Comparison of ENCODE assay signal across 11 cellular contexts in the genomic region with DNA sequence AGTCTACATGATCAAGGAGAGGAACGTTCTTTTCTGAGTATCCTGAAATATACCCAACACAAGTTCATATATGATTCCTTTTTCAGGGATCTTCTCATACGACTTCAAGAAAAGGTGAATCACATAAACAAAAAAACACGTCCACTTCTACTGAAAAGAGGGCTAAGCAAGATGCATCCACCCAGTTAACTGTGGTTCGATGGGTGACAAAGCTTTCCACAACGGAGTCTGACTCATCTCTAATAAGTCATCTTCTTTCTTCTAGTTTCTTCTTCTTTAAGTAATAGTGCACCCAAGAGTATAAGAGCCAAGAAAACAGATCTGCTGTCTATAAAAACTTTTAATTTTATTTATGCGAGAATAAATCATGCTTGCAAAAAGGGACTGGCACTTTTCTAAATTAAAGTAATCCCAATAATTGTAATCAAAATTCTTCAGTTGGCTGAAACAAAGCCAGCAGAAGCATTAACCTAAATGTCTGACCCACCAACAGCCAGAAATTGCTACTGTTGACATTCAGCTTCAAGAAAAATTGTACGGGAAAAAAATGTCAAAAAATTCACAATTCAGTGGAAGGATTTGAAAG.
DNase-seq lines count a peak whose midpoint lies in the region; ATAC-seq and TF ChIP-seq lines count a peak whose summit lies in the region.
"Had no signal": no experiment of that assay in that cellular context is flagged by ENCODE, and none has a peak within 500 bp of the region (broad histone marks: within the 10 kb centered on the region; RNA-seq: fewer than 3 reads in every experiment).

No MANE protein-coding gene starts in this region.

- H3F3A ChIP-seq in GM23338 (replicated peaks; ENCODE audit: low read depth) = no peaks in the 10 kb centered on the region

- DNase-seq in AG10803 (ENCODE audit: low read depth) = peak; percentile 25
- DNase-seq in GM23338 (ENCODE audit: low spot score) = no peak
- DNase-seq in T-helper 2 cell treated with Interferon-gamma antibody and Interleukin-4, amounts not matched to agents 5 μg/mL and 100 μg/mL, for 36 hours (ENCODE audit: low spot score) = peak; percentile 32
- peak; percentile 28 for DNase-seq in fibroblast of pulmonary artery (ENCODE audit: low read depth)
- DNase-seq in putamen (ENCODE audit: low spot score) = no peak
- DNase-seq in NCI-H2029 treated with DMSO at 0.1 percent for 48 hours (lab: John Stamatoyannopoulos, UW) = no peak
- no peak for DNase-seq in aorta
- DNase-seq in activated effector memory CD4-positive, alpha-beta T cell treated with anti-CD3 and anti-CD28 coated beads, Interleukin-2, amount 50 U/mL, for 16 hours = no peak
- DNase-seq: Caco-2, dermis blood vessel endothelial cell had no signal

- no peak overlapping the region for H2AFZ ChIP-seq in GM23338

- intact Hi-C loops in aorta (cut with DNase I) = no loop called here

- H3K4me2 ChIP-seq in GM23338 = no peak overlapping the region

- no peaks in the 10 kb centered on the region for H3K36me3 ChIP-seq in GM23338 (ENCODE audit: insufficient read depth)
- H3K36me3 ChIP-seq in aorta (ENCODE audit: control insufficient read depth in 1 of 2, insufficient read depth in 2 of 2, low read length in 1 of 2) = no peaks in the 10 kb centered on the region
- H3K36me3 ChIP-seq: neutrophil had no signal

- H3K27me3 Mint-ChIP-seq in GM23338 (ENCODE audit: insufficient read depth, low read depth, poor library complexity) = no peaks in the 10 kb centered on the region
- no peaks in the 10 kb centered on the region for H3K27me3 Mint-ChIP-seq in T-helper 2 cell treated with Interferon-gamma antibody and Interleukin-4, amounts not matched to agents 5 μg/mL and 100 μg/mL, for 36 hours (ENCODE audit: low read depth)

- H3K4me1 Mint-ChIP-seq in GM23338 = peaks cover 33% of the 10 kb centered on the region
- peaks cover 10% of the 10 kb centered on the region for H3K4me1 Mint-ChIP-seq in T-helper 2 cell treated with Interferon-gamma antibody and Interleukin-4, amounts not matched to agents 5 μg/mL and 100 μg/mL, for 36 hours (ENCODE audit: low read depth)

- H4K20me1 ChIP-seq in GM23338 (replicated peaks; ENCODE audit: insufficient read depth) = no peaks in the 10 kb centered on the region

- H3K27ac Mint-ChIP-seq in GM23338 = peak overlapping the region; percentile 33; the same call in 1 of the 2 replicates
- H3K27ac Mint-ChIP-seq in T-helper 2 cell treated with Interferon-gamma antibody and Interleukin-4, amounts not matched to agents 5 μg/mL and 100 μg/mL, for 36 hours = peak overlapping the region; percentile 36

- H3K36me3 Mint-ChIP-seq in GM23338 (ENCODE audit: low read depth) = no peaks in the 10 kb centered on the region
- peaks cover 1% of the 10 kb centered on the region for H3K36me3 Mint-ChIP-seq in T-helper 2 cell treated with Interferon-gamma antibody and Interleukin-4, amounts not matched to agents 5 μg/mL and 100 μg/mL, for 36 hours (ENCODE audit: low read depth)

- 0 out of 2 replicates have a peak, but pooled peaks cover 11% of the 10 kb centered on the region for H3K9me2 ChIP-seq in GM23338 (ENCODE audit: insufficient read depth)

- H3K27me3 ChIP-seq in GM23338 (ENCODE audit: insufficient read depth) (no peaks in the 10 kb centered on the region), aorta (ENCODE audit: control insufficient read depth in 1 of 2, insufficient read depth in 2 of 2, low read length in 1 of 2) (no peaks in the 10 kb centered on the region)
- H3K27me3 ChIP-seq: neutrophil had no signal

- no peak overlapping the region for H3K4me3 Mint-ChIP-seq in GM23338
- H3K4me3 Mint-ChIP-seq in T-helper 2 cell treated with Interferon-gamma antibody and Interleukin-4, amounts not matched to agents 5 μg/mL and 100 μg/mL, for 36 hours = no peak overlapping the region

- H3K27ac ChIP-seq in GM23338 (ENCODE audit: low read depth) (no peak overlapping the region), aorta (ENCODE audit: low read depth in 1 of 2, low read length in 2 of 2) (no peak overlapping the region)
- H3K27ac ChIP-seq: neutrophil had no signal

- H3K9me3 ChIP-seq in aorta (ENCODE audit: control insufficient read depth, low read length) = no peaks in the 10 kb centered on the region
- H3K9me3 ChIP-seq: Caco-2, neutrophil had no signal

- WGBS in aorta, 2 donors = 92 to 94% methylated on average over 7 of the region's 7 CpGs

- no peak for ATAC-seq in GM23338
- ATAC-seq in aorta (ENCODE audit: low FRiP score) = no peak

- H3K9me3 Mint-ChIP-seq in GM23338 = no peaks in the 10 kb centered on the region
- H3K9me3 Mint-ChIP-seq in T-helper 2 cell treated with Interferon-gamma antibody and Interleukin-4, amounts not matched to agents 5 μg/mL and 100 μg/mL, for 36 hours = no peaks in the 10 kb centered on the region

- no peaks in the 10 kb centered on the region for H3K4me1 ChIP-seq in GM23338 (ENCODE audit: insufficient read depth)
- H3K4me1 ChIP-seq in aorta (ENCODE audit: control insufficient read depth in 1 of 2, insufficient read depth in 2 of 2, low read length in 2 of 2) = peaks cover 0 to 4% of the 10 kb centered on the region in 2 donors
- H3K4me1 ChIP-seq: Caco-2 had no signal

- no peak for TF ChIP-seq CTCF in AG10803 (conservative IDR thresholded peaks at IDR 0.05; ENCODE audit: low read length)
- no peak for TF ChIP-seq CTCF in GM23338 (conservative IDR thresholded peaks at IDR 0.05; ENCODE audit: low read depth in 2 of 2)
- no peak for TF ChIP-seq CTCF in fibroblast of pulmonary artery (IDR thresholded peaks at IDR 0.05; ENCODE audit: low read length, missing control alignments)

- H3K4me3 ChIP-seq in AG10803 (ENCODE audit: low read length) (no peak overlapping the region), GM23338 (no peak overlapping the region), fibroblast of pulmonary artery (replicated peaks; ENCODE audit: low read depth, low read length) (no peak overlapping the region), aorta (ENCODE audit: low read length in 2 of 2) (no peak overlapping the region)

- H3K79me2 ChIP-seq in GM23338 (replicated peaks; ENCODE audit: insufficient read depth) = no peaks in the 10 kb centered on the region

TF ChIP-seq in GM23338, 12 proteins besides CTCF, POLR2A, EP300 and RAD21 (continues in another document):
- TF ChIP-seq, protein P1, sequence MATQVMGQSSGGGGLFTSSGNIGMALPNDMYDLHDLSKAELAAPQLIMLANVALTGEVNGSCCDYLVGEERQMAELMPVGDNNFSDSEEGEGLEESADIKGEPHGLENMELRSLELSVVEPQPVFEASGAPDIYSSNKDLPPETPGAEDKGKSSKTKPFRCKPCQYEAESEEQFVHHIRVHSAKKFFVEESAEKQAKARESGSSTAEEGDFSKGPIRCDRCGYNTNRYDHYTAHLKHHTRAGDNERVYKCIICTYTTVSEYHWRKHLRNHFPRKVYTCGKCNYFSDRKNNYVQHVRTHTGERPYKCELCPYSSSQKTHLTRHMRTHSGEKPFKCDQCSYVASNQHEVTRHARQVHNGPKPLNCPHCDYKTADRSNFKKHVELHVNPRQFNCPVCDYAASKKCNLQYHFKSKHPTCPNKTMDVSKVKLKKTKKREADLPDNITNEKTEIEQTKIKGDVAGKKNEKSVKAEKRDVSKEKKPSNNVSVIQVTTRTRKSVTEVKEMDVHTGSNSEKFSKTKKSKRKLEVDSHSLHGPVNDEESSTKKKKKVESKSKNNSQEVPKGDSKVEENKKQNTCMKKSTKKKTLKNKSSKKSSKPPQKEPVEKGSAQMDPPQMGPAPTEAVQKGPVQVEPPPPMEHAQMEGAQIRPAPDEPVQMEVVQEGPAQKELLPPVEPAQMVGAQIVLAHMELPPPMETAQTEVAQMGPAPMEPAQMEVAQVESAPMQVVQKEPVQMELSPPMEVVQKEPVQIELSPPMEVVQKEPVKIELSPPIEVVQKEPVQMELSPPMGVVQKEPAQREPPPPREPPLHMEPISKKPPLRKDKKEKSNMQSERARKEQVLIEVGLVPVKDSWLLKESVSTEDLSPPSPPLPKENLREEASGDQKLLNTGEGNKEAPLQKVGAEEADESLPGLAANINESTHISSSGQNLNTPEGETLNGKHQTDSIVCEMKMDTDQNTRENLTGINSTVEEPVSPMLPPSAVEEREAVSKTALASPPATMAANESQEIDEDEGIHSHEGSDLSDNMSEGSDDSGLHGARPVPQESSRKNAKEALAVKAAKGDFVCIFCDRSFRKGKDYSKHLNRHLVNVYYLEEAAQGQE (IDR thresholded peaks at IDR 0.05; ENCODE audit: unreplicated experiment) = no peak
- TF ChIP-seq CREB1 (CRISPR knock-in tag; IDR thresholded peaks at IDR 0.05; ENCODE audit: low read depth) = no peak

Comparison
In these comparisons a context has a peak if more than half of its experiments do, and no peak if none do; other contexts are left out.
1. DNase-seq: peak in AG10803 (single experiment), T-helper 2 cell treated with Interferon-gamma antibody and Interleukin-4, amounts not matched to agents 5 μg/mL and 100 μg/mL, for 36 hours (single experiment) and fibroblast of pulmonary artery (single experiment); none in GM23338 (single experiment), putamen (single experiment), NCI-H2029 treated with DMSO at 0.1 percent for 48 hours (single experiment), aorta (0 of 2) and activated effector memory CD4-positive, alpha-beta T cell treated with anti-CD3 and anti-CD28 coated beads, Interleukin-2, amount 50 U/mL, for 16 hours (single experiment).